8 cellular contexts compared by ENCODE assay signal in the genomic region with DNA sequence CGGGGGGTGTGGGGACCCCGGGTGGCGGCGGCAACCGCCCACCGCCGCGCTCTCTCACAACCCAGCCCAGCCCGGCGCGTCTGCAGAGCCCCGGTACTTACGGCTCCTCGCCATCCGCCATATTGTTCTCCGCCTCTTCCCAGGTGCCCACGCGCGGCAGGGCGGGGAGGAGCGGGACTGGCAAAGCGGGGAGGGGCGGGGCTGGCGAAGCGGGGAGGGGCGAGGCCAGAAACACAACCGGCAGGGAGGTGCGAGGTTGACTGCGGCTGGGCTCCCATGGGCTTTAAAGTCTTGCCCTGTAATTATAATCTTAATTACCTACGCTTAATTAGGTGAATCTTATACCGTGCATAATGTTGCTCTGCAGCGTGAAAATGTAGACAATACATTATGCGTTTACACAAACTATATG. TPM values are rescaled to one million over a fixed set of nuclear protein-coding genes. Genes with fewer than 3 reads are reported as not detected.
DNase-seq lines count a peak whose midpoint lies in the region; ATAC-seq, FAIRE-seq and TF ChIP-seq lines count a peak whose summit lies in the region.

A gene (minus strand): TSS at position 133 of the 412 bp plus-strand sequence. CDS start 12 bp downstream, at position 121.

- peak within 1 kb of the TSS; percentile 96 to 99 (median 97) for H3K27ac Mint-ChIP-seq in CD4-positive, CD25-positive, alpha-beta regulatory T cell

- peaks cover 43 to 78% (median 56%) of the 10 kb centered on the region in 4 donors for H3K4me1 Mint-ChIP-seq in CD4-positive, CD25-positive, alpha-beta regulatory T cell

- ATAC-seq in CD4-positive, CD25-positive, alpha-beta regulatory T cell (ENCODE audit: low read depth in 2 of 2): peak; percentile 69 to 76
- ATAC-seq in GM19455 (IDR thresholded peaks at IDR 0.05; ENCODE audit: unreplicated experiment): peak; percentile 53

- H3K9ac ChIP-seq in H1 (replicated peaks in 1 of 4; ENCODE audit: extremely low read depth in 1 of 4, low read depth in 3 of 4, low read length in 3 of 4): peak within 1 kb of the TSS; percentile 35 to 82 (median 64); a peak in 6 of 7 replicates
- H3K9ac ChIP-seq in mesendoderm (ENCODE audit: low read length): peak within 1 kb of the TSS; percentile 87

- H2BK20ac ChIP-seq in H1 (ENCODE audit: low read length): no peak within 1 kb of the TSS

- no peak within 1 kb of the TSS for H2AK5ac ChIP-seq in H1 (ENCODE audit: low read depth, low read length)
- H2AK5ac ChIP-seq in mesendoderm (ENCODE audit: low read length): no peak within 1 kb of the TSS

- H2AFZ ChIP-seq in H1 (ENCODE audit: low read length): no peak within 1 kb of the TSS

- H4K91ac ChIP-seq in H1 (replicated peaks; ENCODE audit: insufficient read length, low read length): no peak within 1 kb of the TSS

- no peak within 1 kb of the TSS for H2BK12ac ChIP-seq in H1 (ENCODE audit: low read depth, low read length)

- H3K27me3 ChIP-seq in CD4-positive, CD25-positive, alpha-beta regulatory T cell (ENCODE audit: control insufficient read depth, insufficient read depth, low read length): no peaks in the 10 kb centered on the region
- H3K27me3 ChIP-seq in HL-60 (ENCODE audit: insufficient read depth, poor library complexity, severe bottlenecking): no peaks in the 10 kb centered on the region
- no peaks in the 10 kb centered on the region for H3K27me3 ChIP-seq in H1 (replicated peaks in 1 of 4; ENCODE audit: control insufficient read depth in 3 of 4, extremely low read depth in 1 of 4, insufficient read depth in 3 of 4, low read length in 3 of 4)
- H3K27me3 ChIP-seq in mesendoderm (ENCODE audit: insufficient read depth, low read length, poor library complexity): no peaks in the 10 kb centered on the region

- peaks cover 4% of the 10 kb centered on the region for H3K23me2 ChIP-seq in H1 (ENCODE audit: low read depth, low read length)

- H3K27me3 Mint-ChIP-seq in CD4-positive, CD25-positive, alpha-beta regulatory T cell: no peaks in the 10 kb centered on the region

- no peak within 1 kb of the TSS for H2BK15ac ChIP-seq in H1 (ENCODE audit: low read length)
- no peak within 1 kb of the TSS for H2BK15ac ChIP-seq in mesendoderm (replicated peaks; ENCODE audit: low read depth)

- peak within 1 kb of the TSS; percentile 92 for H3K27ac ChIP-seq in CD4-positive, CD25-positive, alpha-beta regulatory T cell (ENCODE audit: insufficient read depth, low read length, poor library complexity, severe bottlenecking)
- peak within 1 kb of the TSS; percentile 64 for H3K27ac ChIP-seq in HL-60 (replicated peaks)
- H3K27ac ChIP-seq in H1 (ENCODE audit: low read depth, low read length): peak within 1 kb of the TSS; percentile 57; the same call in 1 of the 2 replicates
- H3K27ac ChIP-seq in mesendoderm (ENCODE audit: low read depth, low read length): peak within 1 kb of the TSS; percentile 33

- H3K36me3 ChIP-seq in CD4-positive, CD25-positive, alpha-beta regulatory T cell (ENCODE audit: control insufficient read depth, insufficient read depth, low read length): peaks cover 7% of the 10 kb centered on the region
- H3K36me3 ChIP-seq in H1 (ENCODE audit: control insufficient read depth in 2 of 4, insufficient read depth in 4 of 4, low read length in 3 of 4): no peaks in the 10 kb centered on the region; a peak in 1 of 8 replicates
- H3K36me3 ChIP-seq in mesendoderm (ENCODE audit: control insufficient read depth, insufficient read depth, low read length): no peaks in the 10 kb centered on the region

- no peak within 1 kb of the TSS for H2BK5ac ChIP-seq in H1 (ENCODE audit: low read depth, low read length)
- H2BK5ac ChIP-seq in mesendoderm (ENCODE audit: low read length): no peak within 1 kb of the TSS

- no peak for TF ChIP-seq EP300 in H1 (IDR thresholded peaks at IDR 0.05; ENCODE audit: borderline replicate concordance in 1 of 2, low read depth in 2 of 2, low read length in 2 of 2)

- peak; percentile 86 to 91 for TF ChIP-seq POLR2A in H1 (IDR thresholded peaks at IDR 0.05; ENCODE audit: control extremely low read depth in 1 of 2, low read depth in 2 of 2, low read length in 2 of 2)

- H3K18ac ChIP-seq in H1 (ENCODE audit: extremely low read depth, low read length): no peak within 1 kb of the TSS; the same call in 1 of the 2 replicates
- H3K18ac ChIP-seq in mesendoderm (ENCODE audit: low read length): peak within 1 kb of the TSS; percentile 100

- H3K56ac ChIP-seq in H1 (replicated peaks; ENCODE audit: insufficient read length, low read depth, low read length) (no peak within 1 kb of the TSS), mesendoderm (ENCODE audit: low read length) (peak within 1 kb of the TSS; percentile 90)

- no peak within 1 kb of the TSS for H3K4ac ChIP-seq in H1 (replicated peaks; ENCODE audit: insufficient read length, low read depth, low read length)
- H3K4ac ChIP-seq in mesendoderm (ENCODE audit: low read depth, low read length): peak within 1 kb of the TSS; percentile 100

- H3K4me2 ChIP-seq in H1 (ENCODE audit: insufficient read depth in 1 of 2, low read depth in 2 of 2, low read length in 2 of 2) (peak within 1 kb of the TSS; percentile 69 to 77), mesendoderm (ENCODE audit: low read length) (peak within 1 kb of the TSS; percentile 37)

- no peaks in the 10 kb centered on the region for H3K9me3 Mint-ChIP-seq in CD4-positive, CD25-positive, alpha-beta regulatory T cell

- no peak within 1 kb of the TSS for H3K14ac ChIP-seq in H1 (ENCODE audit: insufficient read length)

- no peaks in the 10 kb centered on the region for H4K20me1 ChIP-seq in H1 (replicated peaks in 1 of 2; ENCODE audit: control insufficient read depth in 1 of 2, insufficient read depth in 2 of 2, low read length in 2 of 2)

- FAIRE-seq in H1 (lab: Jason Lieb, UNC): no peak

- peaks cover 0 to 25% of the 10 kb centered on the region in 2 experiments; a peak in 2 of 4 replicates for H3K79me2 ChIP-seq in H1 (ENCODE audit: control insufficient read depth in 1 of 2, insufficient read depth in 2 of 2, low read length in 2 of 2)
- H3K79me2 ChIP-seq in mesendoderm (ENCODE audit: control insufficient read depth, insufficient read depth, low read length): peaks cover 11% of the 10 kb centered on the region

- TF ChIP-seq CTCF in HL-60 (IDR thresholded peaks at IDR 0.05; ENCODE audit: insufficient read depth, low read length): no peak
- no peak for TF ChIP-seq CTCF in H1 (IDR thresholded peaks at IDR 0.05; ENCODE audit: control extremely low read depth in 1 of 3, insufficient read depth in 1 of 3, low read depth in 1 of 3, low read length in 3 of 3)

- H3K79me1 ChIP-seq in H1 (ENCODE audit: low read depth, low read length) (peaks cover 2% of the 10 kb centered on the region; the same call in 1 of the 2 replicates), mesendoderm (ENCODE audit: low read length) (peaks cover 1% of the 10 kb centered on the region)

- H4K8ac ChIP-seq in H1 (ENCODE audit: extremely low read depth, insufficient read depth, low read length): peak within 1 kb of the TSS; percentile 88
- H4K8ac ChIP-seq in mesendoderm (ENCODE audit: low read depth, low read length): peak within 1 kb of the TSS; percentile 100

- peak within 1 kb of the TSS; percentile 99 for H3K4me3 ChIP-seq in CD4-positive, CD25-positive, alpha-beta regulatory T cell (ENCODE audit: low read depth, low read length)
- H3K4me3 ChIP-seq in HL-60 (replicated peaks; ENCODE audit: insufficient read depth, low read length): peak within 1 kb of the TSS; percentile 78
- peak within 1 kb of the TSS; percentile 74 to 84 (median 77) for H3K4me3 ChIP-seq in H1 (ENCODE audit: extremely low read depth in 1 of 4, insufficient read depth in 2 of 4, low read depth in 3 of 4, low read length in 4 of 4)
- H3K4me3 ChIP-seq in mesendoderm (ENCODE audit: low read length): peak within 1 kb of the TSS; percentile 78

- CTCF ChIA-PET in H1 (lab: Charles Lee; ENCODE audit: partially characterized antibody): no interaction called here

- no peaks in the 10 kb centered on the region for H3K9me3 ChIP-seq in CD4-positive, CD25-positive, alpha-beta regulatory T cell (ENCODE audit: control insufficient read depth in 2 of 2, low read length in 2 of 2)
- H3K9me3 ChIP-seq in H1 (ENCODE audit: insufficient read depth in 2 of 2, low read depth in 1 of 2, low read length in 1 of 2): no peaks in the 10 kb centered on the region

- peak within 1 kb of the TSS; percentile 88 to 93 (median 92) for H3K4me3 Mint-ChIP-seq in CD4-positive, CD25-positive, alpha-beta regulatory T cell

- peaks cover 74% of the 10 kb centered on the region for H3K4me1 ChIP-seq in CD4-positive, CD25-positive, alpha-beta regulatory T cell (ENCODE audit: control insufficient read depth, insufficient read depth, low read length, poor library complexity, severe bottlenecking)
- H3K4me1 ChIP-seq in H1 (replicated peaks in 1 of 4; ENCODE audit: control insufficient read depth in 3 of 4, insufficient read depth in 4 of 4, low read length in 3 of 4) (peaks cover 0 to 15% (median 4%) of the 10 kb centered on the region in 4 experiments; a peak in 3 of 7 replicates), mesendoderm (ENCODE audit: control insufficient read depth, low read depth, low read length) (peaks cover 2% of the 10 kb centered on the region)

- no peak for TF ChIP-seq RAD21 in H1 (IDR thresholded peaks at IDR 0.05 in 1 of 2, conservative IDR thresholded peaks at IDR 0.05 in 1 of 2; ENCODE audit: low read depth in 2 of 2, low read length in 2 of 2)

- POLR2A ChIA-PET in H1 (lab: Charles Lee; ENCODE audit: partially characterized antibody): interaction anchor here (0.7 to 1.9 kb wide), 7 partner anchors 10 to 70 kb away, joined by 3 to 5 read pairs (median 4); a partner anchor contains a TSS

- H4K5ac ChIP-seq in H1 (ENCODE audit: insufficient read length, low read depth, low read length): no peak within 1 kb of the TSS
- no peak within 1 kb of the TSS for H4K5ac ChIP-seq in mesendoderm (ENCODE audit: low read length)

- H3K36me3 Mint-ChIP-seq in CD4-positive, CD25-positive, alpha-beta regulatory T cell: peaks cover 3% of the 10 kb centered on the region

- H2BK120ac ChIP-seq in H1 (replicated peaks; ENCODE audit: low read depth, low read length) (no peak within 1 kb of the TSS), mesendoderm (ENCODE audit: low read depth, low read length) (peak within 1 kb of the TSS; percentile 98)

- peak; percentile 88 to 95 (median 89) for DNase-seq in CD4-positive, CD25-positive, alpha-beta regulatory T cell
- DNase-seq in HL-60 (ENCODE audit: low read depth in 1 of 2, low spot score in 1 of 2): peak; percentile 57 to 90
- DNase-seq in NOMO-1 (lab: John Stamatoyannopoulos, UW; ENCODE audit: unreplicated experiment in 2 of 2): peak; percentile 87 to 94
- DNase-seq in activated CD8-positive, alpha-beta memory T cell treated with anti-CD3 and anti-CD28 coated beads for 48 hours (ENCODE audit: low read depth in 2 of 3, low spot score in 2 of 3): peak; percentile 73 to 82 (median 75)
- peak; percentile 36 to 84 for DNase-seq in H1 (ENCODE audit: low read depth in 1 of 2, low spot score in 2 of 2)
- DNase-seq in mesendoderm: peak; percentile 93
- DNase-seq in stimulated activated CD8-positive, alpha-beta memory T cell treated with anti-CD3 and anti-CD28 coated beads, Interleukin-12 subunit alpha, Interleukin-12 subunit beta, amount 100 ng/mL, for 4 hours (ENCODE audit: low read depth): peak; percentile 90

- WGBS in H1 (ENCODE audit: extremely low coverage in 1 of 2, insufficient coverage in 1 of 2, insufficient read length in 1 of 2, insufficient replicate concordance in 2 of 2, low coverage in 1 of 2, low lambda C conversion rate in 2 of 2, missing lambda C conversion rate in 1 of 2), 2 experiments: 5% methylated on average over 20 of the region's 33 CpGs; no CpG with 5 or more reads in 1 of the 2 experiments
- no CpG with 5 or more reads among the region's 33 CpGs for WGBS in mesendoderm (ENCODE audit: extremely low coverage, insufficient coverage, low lambda C conversion rate)

- H3K23ac ChIP-seq in H1 (ENCODE audit: insufficient read length): no peak within 1 kb of the TSS
- H3K23ac ChIP-seq in mesendoderm (ENCODE audit: low read length): peak within 1 kb of the TSS; percentile 67

RNA-seq across cellular contexts. Expression of the gene that starts here (rescaled TPM):
- total RNA-seq in CD4-positive, CD25-positive, alpha-beta regulatory T cell: 62.9 TPM
- polyA plus RNA-seq in CD4-positive, CD25-positive, alpha-beta regulatory T cell: 10 to 100 TPM; 51.9 to 75.5 (median 61.6) TPM
- 76.0 and 97.8 TPM in 2 replicates for total RNA-seq in H1 (2021; fragmentation: NEBNext Ultra II Directional; extraction: Animal tissue kit (Norgen Biotek cat#: 25700))
- 23.3 and 40.8 TPM in 2 replicates for polyA plus RNA-seq in H1 (2011; rRNA removed)
- 49.7 TPM for polyA plus RNA-seq in H1 (2011; cell fraction: cytosol; rRNA removed)
- 17.6 TPM for polyA plus RNA-seq in H1 (2011; cell fraction: nucleus; rRNA removed)
- 40.4 to 57.2 TPM (median 49.3 TPM) in 4 replicates for polyA plus RNA-seq in H1 (2012, experiment 1 of 2)
- 5.7 TPM for polyA plus RNA-seq in H1 (2012, experiment 2 of 2)
- 49.6 TPM for polyA plus RNA-seq in H1 (2013, experiment 1 of 2)
- 47.6 TPM for polyA plus RNA-seq in H1 (2013, experiment 2 of 2)
- 27.6 and 43.6 TPM in 2 replicates for polyA minus RNA-seq in H1 (2011; rRNA and poly(A)+ RNA removed)
- 41.0 TPM for polyA minus RNA-seq in H1 (2011; cell fraction: cytosol; rRNA and poly(A)+ RNA removed)
- 32.4 TPM for polyA minus RNA-seq in H1 (2011; cell fraction: nucleus; rRNA and poly(A)+ RNA removed)
- 54.4 TPM for polyA plus RNA-seq in mesendoderm (2013, experiment 1 of 2)
- polyA plus RNA-seq in mesendoderm (2013, experiment 2 of 2): 53.9 TPM

Comparison
In these comparisons a context has a peak if more than half of its experiments do, and no peak if none do; other contexts are left out.
1. Peak in every context shown above with its lines: DNase-seq, ATAC-seq, H3K4me3 ChIP-seq and H3K27ac ChIP-seq.
2. H3K27ac ChIP-seq: peak in every context shown above with its lines; median percentile 92 in CD4-positive, CD25-positive, alpha-beta regulatory T cell; 64 in HL-60; 57 in H1; 33 in mesendoderm.